Comparison of ENCODE assay signal across 1 cellular context in the genomic region with DNA sequence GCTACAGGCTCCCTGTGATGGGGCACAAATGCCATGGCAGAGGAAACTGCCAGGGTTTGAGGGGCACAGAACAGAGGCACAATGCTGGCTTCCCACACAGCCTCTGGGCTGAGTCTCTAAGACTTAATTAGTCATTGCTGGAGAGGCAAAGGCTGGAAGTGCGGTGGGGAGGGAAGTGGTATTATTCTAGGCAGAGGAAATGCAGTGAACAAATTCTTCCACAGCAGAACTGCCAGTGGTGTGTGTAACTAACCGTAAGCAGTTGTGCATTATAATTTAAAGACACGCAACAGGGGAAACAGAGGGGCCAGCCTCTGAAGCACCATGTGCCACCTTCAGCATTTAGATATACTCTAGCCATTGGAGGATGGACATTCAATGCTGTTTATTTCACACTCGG.
TF ChIP-seq lines count a peak whose summit lies in the region.

No MANE protein-coding gene starts in this region.

TF ChIP-seq in GM23338, 12 proteins besides CTCF, POLR2A, EP300 and RAD21:
- TF ChIP-seq NANOG (IDR thresholded peaks at IDR 0.05; ENCODE audit: borderline replicate concordance), result no peak
- no peak for TF ChIP-seq EZH2 (IDR thresholded peaks at IDR 0.05; ENCODE audit: low read depth, unreplicated experiment)
- TF ChIP-seq, protein P1, sequence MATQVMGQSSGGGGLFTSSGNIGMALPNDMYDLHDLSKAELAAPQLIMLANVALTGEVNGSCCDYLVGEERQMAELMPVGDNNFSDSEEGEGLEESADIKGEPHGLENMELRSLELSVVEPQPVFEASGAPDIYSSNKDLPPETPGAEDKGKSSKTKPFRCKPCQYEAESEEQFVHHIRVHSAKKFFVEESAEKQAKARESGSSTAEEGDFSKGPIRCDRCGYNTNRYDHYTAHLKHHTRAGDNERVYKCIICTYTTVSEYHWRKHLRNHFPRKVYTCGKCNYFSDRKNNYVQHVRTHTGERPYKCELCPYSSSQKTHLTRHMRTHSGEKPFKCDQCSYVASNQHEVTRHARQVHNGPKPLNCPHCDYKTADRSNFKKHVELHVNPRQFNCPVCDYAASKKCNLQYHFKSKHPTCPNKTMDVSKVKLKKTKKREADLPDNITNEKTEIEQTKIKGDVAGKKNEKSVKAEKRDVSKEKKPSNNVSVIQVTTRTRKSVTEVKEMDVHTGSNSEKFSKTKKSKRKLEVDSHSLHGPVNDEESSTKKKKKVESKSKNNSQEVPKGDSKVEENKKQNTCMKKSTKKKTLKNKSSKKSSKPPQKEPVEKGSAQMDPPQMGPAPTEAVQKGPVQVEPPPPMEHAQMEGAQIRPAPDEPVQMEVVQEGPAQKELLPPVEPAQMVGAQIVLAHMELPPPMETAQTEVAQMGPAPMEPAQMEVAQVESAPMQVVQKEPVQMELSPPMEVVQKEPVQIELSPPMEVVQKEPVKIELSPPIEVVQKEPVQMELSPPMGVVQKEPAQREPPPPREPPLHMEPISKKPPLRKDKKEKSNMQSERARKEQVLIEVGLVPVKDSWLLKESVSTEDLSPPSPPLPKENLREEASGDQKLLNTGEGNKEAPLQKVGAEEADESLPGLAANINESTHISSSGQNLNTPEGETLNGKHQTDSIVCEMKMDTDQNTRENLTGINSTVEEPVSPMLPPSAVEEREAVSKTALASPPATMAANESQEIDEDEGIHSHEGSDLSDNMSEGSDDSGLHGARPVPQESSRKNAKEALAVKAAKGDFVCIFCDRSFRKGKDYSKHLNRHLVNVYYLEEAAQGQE (IDR thresholded peaks at IDR 0.05; ENCODE audit: unreplicated experiment), result no peak
- no peak for TF ChIP-seq ZNF114 (CRISPR knock-in tag; IDR thresholded peaks at IDR 0.05)
- no peak for TF ChIP-seq STAT1 (IDR thresholded peaks at IDR 0.05; ENCODE audit: unreplicated experiment)
- TF ChIP-seq CREB1 (CRISPR knock-in tag; IDR thresholded peaks at IDR 0.05; ENCODE audit: low read depth), result no peak
- TF ChIP-seq, protein P2, sequence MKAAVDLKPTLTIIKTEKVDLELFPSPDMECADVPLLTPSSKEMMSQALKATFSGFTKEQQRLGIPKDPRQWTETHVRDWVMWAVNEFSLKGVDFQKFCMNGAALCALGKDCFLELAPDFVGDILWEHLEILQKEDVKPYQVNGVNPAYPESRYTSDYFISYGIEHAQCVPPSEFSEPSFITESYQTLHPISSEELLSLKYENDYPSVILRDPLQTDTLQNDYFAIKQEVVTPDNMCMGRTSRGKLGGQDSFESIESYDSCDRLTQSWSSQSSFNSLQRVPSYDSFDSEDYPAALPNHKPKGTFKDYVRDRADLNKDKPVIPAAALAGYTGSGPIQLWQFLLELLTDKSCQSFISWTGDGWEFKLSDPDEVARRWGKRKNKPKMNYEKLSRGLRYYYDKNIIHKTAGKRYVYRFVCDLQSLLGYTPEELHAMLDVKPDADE (IDR thresholded peaks at IDR 0.05), result no peak
- no peak for TF ChIP-seq POLR2AphosphoS5 (IDR thresholded peaks at IDR 0.05; ENCODE audit: low read depth)
- no peak for TF ChIP-seq EZH2phosphoT487 (IDR thresholded peaks at IDR 0.05; ENCODE audit: unreplicated experiment)
- TF ChIP-seq JUNB (IDR thresholded peaks at IDR 0.05; ENCODE audit: unreplicated experiment), result no peak
- TF ChIP-seq, protein P3, sequence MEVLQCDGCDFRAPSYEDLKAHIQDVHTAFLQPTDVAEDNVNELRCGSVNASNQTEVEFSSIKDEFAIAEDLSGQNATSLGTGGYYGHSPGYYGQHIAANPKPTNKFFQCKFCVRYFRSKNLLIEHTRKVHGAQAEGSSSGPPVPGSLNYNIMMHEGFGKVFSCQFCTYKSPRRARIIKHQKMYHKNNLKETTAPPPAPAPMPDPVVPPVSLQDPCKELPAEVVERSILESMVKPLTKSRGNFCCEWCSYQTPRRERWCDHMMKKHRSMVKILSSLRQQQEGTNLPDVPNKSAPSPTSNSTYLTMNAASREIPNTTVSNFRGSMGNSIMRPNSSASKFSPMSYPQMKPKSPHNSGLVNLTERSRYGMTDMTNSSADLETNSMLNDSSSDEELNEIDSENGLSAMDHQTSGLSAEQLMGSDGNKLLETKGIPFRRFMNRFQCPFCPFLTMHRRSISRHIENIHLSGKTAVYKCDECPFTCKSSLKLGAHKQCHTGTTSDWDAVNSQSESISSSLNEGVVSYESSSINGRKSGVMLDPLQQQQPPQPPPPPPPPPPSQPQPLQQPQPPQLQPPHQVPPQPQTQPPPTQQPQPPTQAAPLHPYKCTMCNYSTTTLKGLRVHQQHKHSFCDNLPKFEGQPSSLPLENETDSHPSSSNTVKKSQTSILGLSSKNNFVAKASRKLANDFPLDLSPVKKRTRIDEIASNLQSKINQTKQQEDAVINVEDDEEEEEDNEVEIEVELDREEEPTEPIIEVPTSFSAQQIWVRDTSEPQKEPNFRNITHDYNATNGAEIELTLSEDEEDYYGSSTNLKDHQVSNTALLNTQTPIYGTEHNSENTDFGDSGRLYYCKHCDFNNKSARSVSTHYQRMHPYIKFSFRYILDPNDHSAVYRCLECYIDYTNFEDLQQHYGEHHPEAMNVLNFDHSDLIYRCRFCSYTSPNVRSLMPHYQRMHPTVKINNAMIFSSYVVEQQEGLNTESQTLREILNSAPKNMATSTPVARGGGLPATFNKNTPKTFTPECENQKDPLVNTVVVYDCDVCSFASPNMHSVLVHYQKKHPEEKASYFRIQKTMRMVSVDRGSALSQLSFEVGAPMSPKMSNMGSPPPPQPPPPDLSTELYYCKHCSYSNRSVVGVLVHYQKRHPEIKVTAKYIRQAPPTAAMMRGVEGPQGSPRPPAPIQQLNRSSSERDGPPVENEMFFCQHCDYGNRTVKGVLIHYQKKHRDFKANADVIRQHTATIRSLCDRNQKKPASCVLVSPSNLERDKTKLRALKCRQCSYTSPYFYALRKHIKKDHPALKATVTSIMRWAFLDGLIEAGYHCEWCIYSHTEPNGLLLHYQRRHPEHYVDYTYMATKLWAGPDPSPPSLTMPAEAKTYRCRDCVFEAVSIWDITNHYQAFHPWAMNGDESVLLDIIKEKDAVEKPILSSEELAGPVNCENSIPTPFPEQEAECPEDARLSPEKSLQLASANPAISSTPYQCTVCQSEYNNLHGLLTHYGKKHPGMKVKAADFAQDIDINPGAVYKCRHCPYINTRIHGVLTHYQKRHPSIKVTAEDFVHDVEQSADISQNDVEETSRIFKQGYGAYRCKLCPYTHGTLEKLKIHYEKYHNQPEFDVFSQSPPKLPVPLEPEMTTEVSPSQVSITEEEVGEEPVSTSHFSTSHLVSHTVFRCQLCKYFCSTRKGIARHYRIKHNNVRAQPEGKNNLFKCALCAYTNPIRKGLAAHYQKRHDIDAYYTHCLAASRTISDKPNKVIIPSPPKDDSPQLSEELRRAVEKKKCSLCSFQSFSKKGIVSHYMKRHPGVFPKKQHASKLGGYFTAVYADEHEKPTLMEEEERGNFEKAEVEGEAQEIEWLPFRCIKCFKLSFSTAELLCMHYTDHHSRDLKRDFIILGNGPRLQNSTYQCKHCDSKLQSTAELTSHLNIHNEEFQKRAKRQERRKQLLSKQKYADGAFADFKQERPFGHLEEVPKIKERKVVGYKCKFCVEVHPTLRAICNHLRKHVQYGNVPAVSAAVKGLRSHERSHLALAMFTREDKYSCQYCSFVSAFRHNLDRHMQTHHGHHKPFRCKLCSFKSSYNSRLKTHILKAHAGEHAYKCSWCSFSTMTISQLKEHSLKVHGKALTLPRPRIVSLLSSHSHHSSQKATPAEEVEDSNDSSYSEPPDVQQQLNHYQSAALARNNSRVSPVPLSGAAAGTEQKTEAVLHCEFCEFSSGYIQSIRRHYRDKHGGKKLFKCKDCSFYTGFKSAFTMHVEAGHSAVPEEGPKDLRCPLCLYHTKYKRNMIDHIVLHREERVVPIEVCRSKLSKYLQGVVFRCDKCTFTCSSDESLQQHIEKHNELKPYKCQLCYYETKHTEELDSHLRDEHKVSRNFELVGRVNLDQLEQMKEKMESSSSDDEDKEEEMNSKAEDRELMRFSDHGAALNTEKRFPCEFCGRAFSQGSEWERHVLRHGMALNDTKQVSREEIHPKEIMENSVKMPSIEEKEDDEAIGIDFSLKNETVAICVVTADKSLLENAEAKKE (CRISPR knock-in tag; IDR thresholded peaks at IDR 0.05), result no peak
- no peak for TF ChIP-seq ZNF331 (CRISPR knock-in tag; IDR thresholded peaks at IDR 0.05; ENCODE audit: low read depth)
TF ChIP-seq in GM23338: peak in this region for 0.
